18 cellular contexts compared by ENCODE assay signal in the genomic region with DNA sequence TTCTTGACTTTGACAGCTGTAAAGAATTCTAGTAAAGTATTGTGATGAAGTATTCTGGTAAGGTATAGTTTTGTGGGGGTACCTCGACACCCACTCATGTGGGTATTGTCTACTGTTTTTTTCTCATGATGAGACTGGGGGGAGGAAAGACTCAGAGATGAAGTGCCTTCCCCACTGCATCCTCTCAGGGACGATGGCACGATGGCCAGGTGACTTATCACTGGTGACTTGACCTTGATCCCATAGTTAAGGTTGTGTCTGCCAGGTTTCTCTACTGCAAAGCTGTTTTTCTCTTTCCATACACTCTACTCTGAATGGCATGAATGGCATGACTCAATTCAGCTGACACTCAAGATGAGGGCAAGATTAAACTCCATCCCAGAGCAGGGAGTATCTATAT. TPM values are rescaled to one million over a fixed set of nuclear protein-coding genes. Genes with fewer than 3 reads are reported as not detected.
DNase-seq lines count a peak whose midpoint lies in the region; ATAC-seq, FAIRE-seq and TF ChIP-seq lines count a peak whose summit lies in the region.
"Had no signal": no experiment of that assay in that cellular context is flagged by ENCODE, and none has a peak within 500 bp of the region (broad histone marks: within the 10 kb centered on the region; RNA-seq: fewer than 3 reads in every experiment).

No MANE protein-coding gene starts in this region.

- peaks cover 4% of the 10 kb centered on the region; the same call in 1 of the 2 replicates for H3F3A ChIP-seq in PC-9 (ENCODE audit: insufficient read depth, low read depth)

- no TSS peak for BruUV-seq in HepG2 (replicated peaks; lab: Mats Ljungman, UMichigan)
- no TSS peak for BruUV-seq in PC-9 (replicated peaks; lab: Mats Ljungman, UMichigan)

- H3K9me3 Mint-ChIP-seq in activated CD4-positive, alpha-beta memory T cell treated with anti-CD3 and anti-CD28 coated beads for 36 hours, result no peaks in the 10 kb centered on the region

- TF ChIP-seq CTCF in HepG2 (CRISPR knock-in tag; IDR thresholded peaks at IDR 0.05) (no peak), right lobe of liver (IDR thresholded peaks at IDR 0.05) (no peak), PC-9 (conservative IDR thresholded peaks at IDR 0.05) (no peak), keratinocyte (optimal IDR thresholded peaks at IDR 0.05 in 1 of 3, IDR thresholded peaks at IDR 0.05 in 1 of 3, conservative IDR thresholded peaks at IDR 0.05 in 1 of 3; ENCODE audit: extremely low read depth in 1 of 3, insufficient read depth in 2 of 3, low read length in 3 of 3) (no peak), upper lobe of right lung (IDR thresholded peaks at IDR 0.05) (no peak)

- TF ChIP-seq POLR2A in HepG2 (IDR thresholded peaks at IDR 0.05; ENCODE audit: insufficient read depth in 1 of 2, low read depth in 2 of 2, low read length in 2 of 2) (no peak), right lobe of liver (IDR thresholded peaks at IDR 0.05) (no peak)

- CTCF ChIA-PET in HepG2 (lab: Yijun Ruan, JAX; ENCODE audit: low intra/inter-chr PET ratio, low total read pairs), result no interaction called here
- CTCF ChIA-PET in PC-9 (lab: Charles Lee), result no interaction called here
- CTCF ChIA-PET in activated CD4-positive, alpha-beta memory T cell treated with anti-CD3 and anti-CD28 coated beads for 36 hours (lab: Charles Lee), result no interaction called here

- H3K27me3 ChIP-seq in HepG2 (ENCODE audit: control insufficient read depth in 1 of 2, insufficient read depth in 2 of 2, low read length in 2 of 2) (peaks cover 0 to 3% of the 10 kb centered on the region in 2 experiments; a peak in 1 of 5 replicates), right lobe of liver (no peaks in the 10 kb centered on the region), PC-9 (ENCODE audit: insufficient read depth, low read depth) (no peaks in the 10 kb centered on the region), keratinocyte (ENCODE audit: control insufficient read depth, extremely low read depth, insufficient read depth, low read length) (no peaks in the 10 kb centered on the region), upper lobe of right lung (no peaks in the 10 kb centered on the region)

- no peaks in the 10 kb centered on the region for H3K36me3 Mint-ChIP-seq in activated CD4-positive, alpha-beta memory T cell treated with anti-CD3 and anti-CD28 coated beads for 36 hours

- H3K9me3 ChIP-seq in HepG2 (ENCODE audit: low read length) (no peaks in the 10 kb centered on the region), right lobe of liver (no peaks in the 10 kb centered on the region), PC-9 (ENCODE audit: insufficient read depth, low read depth) (no peaks in the 10 kb centered on the region), keratinocyte (ENCODE audit: control insufficient read depth, low read depth, low read length) (no peaks in the 10 kb centered on the region), upper lobe of right lung (no peaks in the 10 kb centered on the region)

- intact Hi-C loops in HepG2 (cut with micrococcal nuclease; ENCODE audit: unreplicated experiment), result no loop called here
- intact Hi-C loops in right lobe of liver (cut with DNase I), result no loop called here
- intact Hi-C loops in PC-9 (cut with micrococcal nuclease; ENCODE audit: unreplicated experiment), result no loop called here
- intact Hi-C loops in upper lobe of right lung (cut with DNase I), result no loop called here
- intact Hi-C loops in activated CD4-positive, alpha-beta memory T cell treated with anti-CD3 and anti-CD28 coated beads for 36 hours (cut with micrococcal nuclease), result no loop called here

- no peak overlapping the region for H3K27ac Mint-ChIP-seq in activated CD4-positive, alpha-beta memory T cell treated with anti-CD3 and anti-CD28 coated beads for 36 hours

- H3K4me3 Mint-ChIP-seq in activated CD4-positive, alpha-beta memory T cell treated with anti-CD3 and anti-CD28 coated beads for 36 hours, result no peak overlapping the region

- no peak for DNase-seq in HepG2 (ENCODE audit: low spot score)
- DNase-seq in right lobe of liver, result no peak
- no peak for DNase-seq in PC-9
- DNase-seq in keratinocyte (ENCODE audit: low read depth, low spot score), result no peak
- DNase-seq in upper lobe of right lung, result no peak
- DNase-seq in NCI-H2107 treated with DMSO at 0.1 percent for 48 hours (lab: John Stamatoyannopoulos, UW; ENCODE audit: unreplicated experiment), result no peak
- no peak for DNase-seq in activated CD4-positive, alpha-beta memory T cell treated with anti-CD3 and anti-CD28 coated beads for 36 hours
- DNase-seq: DMS 273 treated with DMSO at 0.1 percent for 48 hours, DMS79 treated with DMSO at 0.1 percent for 48 hours, H7, NCI-H1105 treated with DMSO at 0.1 percent for 48 hours, NCI-H2029 treated with DMSO at 0.1 percent for 48 hours, NCI-H446, NCI-H526, OCI-M1, Right ventricle myocardium superior had no signal

- H3K9me1 ChIP-seq in keratinocyte (ENCODE audit: control insufficient read depth, extremely low read depth, insufficient read depth, low read length), result no peaks in the 10 kb centered on the region

- no peaks in the 10 kb centered on the region for H3K4me1 Mint-ChIP-seq in activated CD4-positive, alpha-beta memory T cell treated with anti-CD3 and anti-CD28 coated beads for 36 hours (ENCODE audit: low read depth)

- 30% methylated on average over 3 of the region's 3 CpGs for WGBS in HepG2 (ENCODE audit: low lambda C conversion rate)
- WGBS in right lobe of liver (ENCODE audit: insufficient coverage, low coverage, low lambda C conversion rate, missing lambda C conversion rate), result 69% methylated on average over 2 of the region's 3 CpGs

- in situ Hi-C loops in HepG2 (cut with HindIII; ENCODE audit: extremely low pct_ligation_motif_present, low pct_unique_long_range_greater_than_20kb), result no loop called here

- dilution Hi-C loops in keratinocyte (cut with MboI; ENCODE audit: extremely low pct_ligation_motif_present, low sequenced_read_pairs), result no loop called here

- H3K9ac ChIP-seq in HepG2 (ENCODE audit: insufficient read depth, low read depth, low read length) (no peak overlapping the region), keratinocyte (ENCODE audit: control insufficient read depth, extremely low read depth, insufficient read depth, low read length) (no peak overlapping the region)

- FAIRE-seq in HepG2 (lab: Jason Lieb, UNC) (no peak), keratinocyte (lab: Jason Lieb, UNC) (peak; percentile 23)

- no peak for TF ChIP-seq RAD21 in HepG2 (CRISPR knock-in tag; IDR thresholded peaks at IDR 0.05)

- no peaks in the 10 kb centered on the region for H4K20me1 ChIP-seq in HepG2 (ENCODE audit: insufficient read depth, low read length)
- no peaks in the 10 kb centered on the region for H4K20me1 ChIP-seq in PC-9 (ENCODE audit: insufficient read depth)
- H4K20me1 ChIP-seq in keratinocyte (ENCODE audit: control insufficient read depth, extremely low read depth, insufficient read depth, low read length), result no peaks in the 10 kb centered on the region

- no peak for TF ChIP-seq EP300 in HepG2 (IDR thresholded peaks at IDR 0.05; ENCODE audit: low read depth in 2 of 2, low read length in 2 of 2)
- no peak for TF ChIP-seq EP300 in HepG2 (CRISPR knock-in tag; IDR thresholded peaks at IDR 0.05; ENCODE audit: borderline replicate concordance)

- H3K4me2 ChIP-seq in HepG2 (ENCODE audit: low read depth, low read length) (peak overlapping the region; percentile 76; the same call in 1 of the 2 replicates), PC-9 (peak overlapping the region; percentile 89), keratinocyte (ENCODE audit: control insufficient read depth, extremely low read depth, insufficient read depth, low read depth, low read length) (peak overlapping the region; percentile 86)

- H2AFZ ChIP-seq in HepG2 (ENCODE audit: low read length) (no peak overlapping the region), PC-9 (no peak overlapping the region), keratinocyte (ENCODE audit: control insufficient read depth, low read length) (no peak overlapping the region)

- H3K4me1 ChIP-seq in HepG2 (ENCODE audit: insufficient read depth, low read length), result peaks cover 44% of the 10 kb centered on the region
- H3K4me1 ChIP-seq in right lobe of liver, result peaks cover 0 to 8% (median 0%) of the 10 kb centered on the region in 4 donors
- peaks cover 18% of the 10 kb centered on the region for H3K4me1 ChIP-seq in PC-9 (replicated peaks; ENCODE audit: insufficient read depth)
- H3K4me1 ChIP-seq in keratinocyte (ENCODE audit: control insufficient read depth, extremely low read depth, insufficient read depth, low read length), result peaks cover 5% of the 10 kb centered on the region
- H3K4me1 ChIP-seq in upper lobe of right lung, result peaks cover 8% of the 10 kb centered on the region

- H3K79me2 ChIP-seq in HepG2 (ENCODE audit: insufficient read depth, low read length) (peaks cover 11% of the 10 kb centered on the region), PC-9 (ENCODE audit: low read depth) (peaks cover 9% of the 10 kb centered on the region; the same call in 1 of the 2 replicates), keratinocyte (ENCODE audit: control insufficient read depth, insufficient read depth, low read length) (no peaks in the 10 kb centered on the region)

- no peaks in the 10 kb centered on the region for H3K36me3 ChIP-seq in HepG2 (replicated peaks in 1 of 2; ENCODE audit: control insufficient read depth in 1 of 2, insufficient read depth in 2 of 2, low read length in 2 of 2)
- H3K36me3 ChIP-seq in right lobe of liver, result no peaks in the 10 kb centered on the region
- H3K36me3 ChIP-seq in PC-9 (ENCODE audit: low read depth), result no peaks in the 10 kb centered on the region
- no peaks in the 10 kb centered on the region for H3K36me3 ChIP-seq in keratinocyte (ENCODE audit: control insufficient read depth in 2 of 2, extremely low read depth in 1 of 2, insufficient read depth in 2 of 2, low read length in 2 of 2)
- no peaks in the 10 kb centered on the region for H3K36me3 ChIP-seq in upper lobe of right lung

- H3K27ac ChIP-seq in HepG2 (ENCODE audit: extremely low read length, insufficient read depth, low read length) (no peak overlapping the region), right lobe of liver (no peak overlapping the region), PC-9 (no peak overlapping the region), keratinocyte (ENCODE audit: control insufficient read depth, insufficient read depth, low read length) (no peak overlapping the region), upper lobe of right lung (peak overlapping the region; percentile 82)
- H3K27ac ChIP-seq: C4-2B had no signal

- H3K27me3 Mint-ChIP-seq in activated CD4-positive, alpha-beta memory T cell treated with anti-CD3 and anti-CD28 coated beads for 36 hours, result peaks cover 33% of the 10 kb centered on the region

- H3K4me3 ChIP-seq in HepG2 (replicated peaks in 1 of 3; ENCODE audit: insufficient read depth in 1 of 3, low read depth in 2 of 3, low read length in 3 of 3), result no peak overlapping the region; a peak in 1 of 6 replicates
- H3K4me3 ChIP-seq in right lobe of liver, result no peak overlapping the region
- peak overlapping the region; percentile 77; the same call in 1 of the 2 replicates for H3K4me3 ChIP-seq in PC-9
- no peak overlapping the region for H3K4me3 ChIP-seq in keratinocyte (ENCODE audit: control insufficient read depth in 2 of 3, extremely low read depth in 1 of 3, insufficient read depth in 2 of 3, low read depth in 1 of 3, low read length in 3 of 3)
- H3K4me3 ChIP-seq in upper lobe of right lung, result no peak overlapping the region

- ATAC-seq in HepG2 (no peak), right lobe of liver (no peak), upper lobe of right lung (no peak), GM18520 (IDR thresholded peaks at IDR 0.05; ENCODE audit: unreplicated experiment) (no peak)

- POLR2A ChIA-PET in HepG2 (lab: Yijun Ruan, JAX) (no interaction called here), PC-9 (lab: Charles Lee; ENCODE audit: unreplicated experiment) (no interaction called here)
- POLR2A ChIA-PET in activated CD4-positive, alpha-beta memory T cell treated with anti-CD3 and anti-CD28 coated beads for 36 hours (lab: Charles Lee), result no interaction called here

- no peaks in the 10 kb centered on the region for H3K9me2 ChIP-seq in PC-9 (ENCODE audit: insufficient read depth)

RNA-seq across cellular contexts. Expression of gene CCDC68, which starts 0.9 kb away (rescaled TPM):
- total RNA-seq in HepG2 (2016; rRNA removed; fragmentation: Illumina TruSeq; extraction: Trizol) (4.6 and 4.9 TPM in 2 replicates), right lobe of liver (10 to 100 TPM in 3 of 6 experiments, 1 to 10 TPM in 3; 3.1 to 17.3 (median 9.3) TPM), PC-9 (2021) (2.7 and 2.9 TPM in 2 replicates), upper lobe of right lung (20.8 TPM)
- 2.6 and 2.8 TPM in 2 replicates for total RNA-seq in HepG2 (2016; cell fraction: cytosol; rRNA removed; fragmentation: Illumina TruSeq; extraction: Trizol; ENCODE audit: low read depth)
- total RNA-seq in HepG2 (2016; cell fraction: insoluble cytoplasmic fraction; rRNA removed; fragmentation: Illumina TruSeq; extraction: Trizol), result 4.5 and 4.9 TPM in 2 replicates
- total RNA-seq in HepG2 (2016; cell fraction: membrane; rRNA removed; fragmentation: Illumina TruSeq; extraction: Trizol), result 4.2 and 5.0 TPM in 2 replicates
- total RNA-seq in HepG2 (2016; cell fraction: nucleus; rRNA removed; fragmentation: Illumina TruSeq; extraction: Trizol), result 6.5 and 6.9 TPM in 2 replicates
- polyA plus RNA-seq in HepG2 (2011; rRNA removed) (10.9 and 13.3 TPM in 2 replicates), keratinocyte (1.4 to 2.7 TPM (median 2.3 TPM) in 3 replicates)
- polyA plus RNA-seq in HepG2 (2011; cell fraction: cytosol; rRNA removed), result 3.3 and 5.0 TPM in 2 replicates
- polyA plus RNA-seq in HepG2 (2011; cell fraction: nucleus; rRNA removed), result 19.7 and 21.0 TPM in 2 replicates
- 13.4 and 15.8 TPM in 2 replicates for polyA plus RNA-seq in HepG2 (2012)
- polyA plus RNA-seq in HepG2 (2016; cell fraction: cytosol; fragmentation: Illumina TruSeq; extraction: Trizol; ENCODE audit: low read depth), result 2.5 and 3.0 TPM in 2 replicates
- polyA plus RNA-seq in HepG2 (2016; cell fraction: insoluble cytoplasmic fraction; fragmentation: Illumina TruSeq; extraction: Trizol; ENCODE audit: low read depth), result 3.8 TPM in 2 replicates
- 2.8 and 3.0 TPM in 2 replicates for polyA plus RNA-seq in HepG2 (2016; cell fraction: membrane; fragmentation: Illumina TruSeq; extraction: Trizol; ENCODE audit: low read depth)
- polyA plus RNA-seq in HepG2 (2016; cell fraction: nucleus; fragmentation: Illumina TruSeq; extraction: Trizol; ENCODE audit: insufficient read depth, low read depth), result 5.3 and 6.1 TPM in 2 replicates
- 4.1 and 5.9 TPM in 2 replicates for polyA minus RNA-seq in HepG2 (2011; rRNA and poly(A)+ RNA removed; ENCODE audit: low replicate concordance)
- 5.6 and 7.5 TPM in 2 replicates for polyA minus RNA-seq in HepG2 (2011; cell fraction: cytosol; rRNA and poly(A)+ RNA removed)
- 51.3 and 53.7 TPM in 2 replicates for polyA minus RNA-seq in HepG2 (2011; cell fraction: nucleus; rRNA and poly(A)+ RNA removed)
- 0.85 TPM for polyA plus RNA-seq in keratinocyte (2011; ENCODE audit: low read depth)
- polyA plus RNA-seq in keratinocyte (2011; cell fraction: cytosol; rRNA removed), result 2.3 and 4.2 TPM in 2 replicates
- 2.7 TPM in 2 replicates for polyA plus RNA-seq in keratinocyte (2011; cell fraction: nucleus; rRNA removed)
- 0.71 and 1.7 TPM in 2 replicates for polyA plus RNA-seq in keratinocyte (2012; ENCODE audit: low replicate concordance)
- polyA minus RNA-seq in keratinocyte, result 0.23 to 1.3 TPM (median 0.56 TPM) in 3 replicates
- 1.7 TPM for polyA minus RNA-seq in keratinocyte (2011; cell fraction: cytosol; rRNA and poly(A)+ RNA removed)
- polyA minus RNA-seq in keratinocyte (2011; cell fraction: nucleus; rRNA and poly(A)+ RNA removed), result 1.5 and 4.0 TPM in 2 replicates
- not detected for total RNA-seq in activated CD4-positive, alpha-beta memory T cell treated with anti-CD3 and anti-CD28 coated beads for 36 hours
